In genomic region chr1:201724760-201725105, GRCh38 we compare ENCODE assay signal across 15 cellular contexts.
DNase-seq lines count a peak whose midpoint lies in the region; ATAC-seq and TF ChIP-seq lines count a peak whose summit lies in the region.
"Had no signal": no experiment of that assay in that cellular context is flagged by ENCODE, and none has a peak within 500 bp of the region (broad histone marks: within the 10 kb centered on the region; RNA-seq: fewer than 3 reads in every experiment).

No MANE protein-coding gene starts in this region.

- H3K9ac ChIP-seq in subcutaneous abdominal adipose tissue (ENCODE audit: low read length in 5 of 5), result no peak overlapping the region

- peaks cover 10% of the 10 kb centered on the region for H3K27me3 Mint-ChIP-seq in T-helper 2 cell treated with Interferon-gamma antibody and Interleukin-4, amounts not matched to agents 5 μg/mL and 100 μg/mL, for 36 hours (ENCODE audit: low read depth)

- H3K4me1 ChIP-seq in lung (ENCODE audit: control insufficient read depth in 2 of 2, insufficient read depth in 2 of 2, low read length in 2 of 2) (peaks cover 16 to 28% of the 10 kb centered on the region in 2 donors), subcutaneous abdominal adipose tissue (ENCODE audit: control insufficient read depth in 5 of 5, insufficient read depth in 5 of 5, low read length in 5 of 5) (peaks cover 15 to 52% (median 39%) of the 10 kb centered on the region in 5 donors)

- H3K36me3 ChIP-seq in lung (ENCODE audit: control insufficient read depth in 2 of 2, insufficient read depth in 2 of 2, low read length in 2 of 2) (no peaks in the 10 kb centered on the region), subcutaneous abdominal adipose tissue (ENCODE audit: control insufficient read depth in 5 of 5, insufficient read depth in 5 of 5, low read length in 5 of 5) (no peaks in the 10 kb centered on the region)

- ATAC-seq in lung (ENCODE audit: insufficient read depth, low FRiP score) (no peak), GM21515 (IDR thresholded peaks at IDR 0.05; ENCODE audit: unreplicated experiment) (no peak)

- TF ChIP-seq CTCF in lung (IDR thresholded peaks at IDR 0.05; ENCODE audit: control extremely low read depth, extremely low read depth), result no peak

- no peaks in the 10 kb centered on the region for H3K4me1 Mint-ChIP-seq in T-helper 2 cell treated with Interferon-gamma antibody and Interleukin-4, amounts not matched to agents 5 μg/mL and 100 μg/mL, for 36 hours (ENCODE audit: low read depth)
- H3K4me1 Mint-ChIP-seq: CD4-positive, CD25-positive, alpha-beta regulatory T cell; stimulated activated effector memory CD8-positive, alpha-beta T cell treated with anti-CD3 and anti-CD28 coated beads, Interleukin-12 subunit alpha, Interleukin-12 subunit beta, amount 100 ng/mL, for 72 hours had no signal

- 46 to 68% methylated on average over 5 of the region's 5 CpGs for WGBS in lung, 2 donors

- H3K36me3 Mint-ChIP-seq in T-helper 2 cell treated with Interferon-gamma antibody and Interleukin-4, amounts not matched to agents 5 μg/mL and 100 μg/mL, for 36 hours (ENCODE audit: low read depth), result no peaks in the 10 kb centered on the region
- H3K36me3 Mint-ChIP-seq: CD4-positive, CD25-positive, alpha-beta regulatory T cell; stimulated activated effector memory CD8-positive, alpha-beta T cell treated with anti-CD3 and anti-CD28 coated beads, Interleukin-12 subunit alpha, Interleukin-12 subunit beta, amount 100 ng/mL, for 72 hours had no signal

- no peak overlapping the region for H3K27ac Mint-ChIP-seq in T-helper 2 cell treated with Interferon-gamma antibody and Interleukin-4, amounts not matched to agents 5 μg/mL and 100 μg/mL, for 36 hours
- H3K27ac Mint-ChIP-seq: activated B cell treated with CpG ODN at 0.5 μM for 24 hours; CD4-positive, CD25-positive, alpha-beta regulatory T cell; stimulated activated effector memory CD8-positive, alpha-beta T cell treated with anti-CD3 and anti-CD28 coated beads, Interleukin-12 subunit alpha, Interleukin-12 subunit beta, amount 100 ng/mL, for 72 hours had no signal

- peak overlapping the region; percentile 42 for H3K27ac ChIP-seq in cingulate gyrus (ENCODE audit: low read depth, low read length)
- H3K27ac ChIP-seq in lung (ENCODE audit: low read depth in 1 of 2, low read length in 1 of 2), result peak overlapping the region; percentile 73 to 84
- peak overlapping the region; percentile 45 for H3K27ac ChIP-seq in subcutaneous abdominal adipose tissue (ENCODE audit: low read depth, low read length)

- H3K27me3 ChIP-seq in lung (ENCODE audit: control insufficient read depth, insufficient read depth) (no peaks in the 10 kb centered on the region), subcutaneous abdominal adipose tissue (ENCODE audit: control insufficient read depth in 5 of 5, insufficient read depth in 4 of 5, low read length in 5 of 5) (no peaks in the 10 kb centered on the region)

- H3K9me3 ChIP-seq in lung (ENCODE audit: control insufficient read depth in 2 of 2, insufficient read depth in 1 of 2, low read length in 1 of 2), result no peaks in the 10 kb centered on the region
- H3K9me3 ChIP-seq in subcutaneous abdominal adipose tissue (ENCODE audit: control insufficient read depth in 5 of 5, low read length in 5 of 5), result no peaks in the 10 kb centered on the region

- H3K4me3 ChIP-seq in lung (no peak overlapping the region), subcutaneous abdominal adipose tissue (ENCODE audit: low read depth in 1 of 5, low read length in 5 of 5) (no peak overlapping the region)

- no peak overlapping the region for H3K4me3 Mint-ChIP-seq in T-helper 2 cell treated with Interferon-gamma antibody and Interleukin-4, amounts not matched to agents 5 μg/mL and 100 μg/mL, for 36 hours
- H3K4me3 Mint-ChIP-seq: activated B cell treated with CpG ODN at 0.5 μM for 24 hours; stimulated activated effector memory CD8-positive, alpha-beta T cell treated with anti-CD3 and anti-CD28 coated beads, Interleukin-12 subunit alpha, Interleukin-12 subunit beta, amount 100 ng/mL, for 72 hours had no signal

- H3K9me3 Mint-ChIP-seq in T-helper 2 cell treated with Interferon-gamma antibody and Interleukin-4, amounts not matched to agents 5 μg/mL and 100 μg/mL, for 36 hours, result no peaks in the 10 kb centered on the region
- H3K9me3 Mint-ChIP-seq: activated B cell treated with CpG ODN at 0.5 μM for 24 hours; CD4-positive, CD25-positive, alpha-beta regulatory T cell; stimulated activated effector memory CD8-positive, alpha-beta T cell treated with anti-CD3 and anti-CD28 coated beads, Interleukin-12 subunit alpha, Interleukin-12 subunit beta, amount 100 ng/mL, for 72 hours had no signal

- DNase-seq in NCI-H69 (lab: John Stamatoyannopoulos, UW) (peak; percentile 67), lung (ENCODE audit: low spot score) (no peak), T-helper 2 cell (no peak), cerebellum (ENCODE audit: low spot score) (no peak)
- no peak for DNase-seq in T-helper 2 cell treated with Interferon-gamma antibody and Interleukin-4, amounts not matched to agents 5 μg/mL and 100 μg/mL, for 36 hours (ENCODE audit: low spot score)
- DNase-seq: activated B cell treated with CpG ODN at 0.5 μM for 24 hours; CD4-positive, CD25-positive, alpha-beta regulatory T cell; MM.1S; NCI-H345; SHP77; stimulated activated CD4-positive, alpha-beta T cell treated with anti-CD3 and anti-CD28 coated beads, Interleukin-2, amount 100 ng/mL, for 24 hours had no signal
